In the genomic region with DNA sequence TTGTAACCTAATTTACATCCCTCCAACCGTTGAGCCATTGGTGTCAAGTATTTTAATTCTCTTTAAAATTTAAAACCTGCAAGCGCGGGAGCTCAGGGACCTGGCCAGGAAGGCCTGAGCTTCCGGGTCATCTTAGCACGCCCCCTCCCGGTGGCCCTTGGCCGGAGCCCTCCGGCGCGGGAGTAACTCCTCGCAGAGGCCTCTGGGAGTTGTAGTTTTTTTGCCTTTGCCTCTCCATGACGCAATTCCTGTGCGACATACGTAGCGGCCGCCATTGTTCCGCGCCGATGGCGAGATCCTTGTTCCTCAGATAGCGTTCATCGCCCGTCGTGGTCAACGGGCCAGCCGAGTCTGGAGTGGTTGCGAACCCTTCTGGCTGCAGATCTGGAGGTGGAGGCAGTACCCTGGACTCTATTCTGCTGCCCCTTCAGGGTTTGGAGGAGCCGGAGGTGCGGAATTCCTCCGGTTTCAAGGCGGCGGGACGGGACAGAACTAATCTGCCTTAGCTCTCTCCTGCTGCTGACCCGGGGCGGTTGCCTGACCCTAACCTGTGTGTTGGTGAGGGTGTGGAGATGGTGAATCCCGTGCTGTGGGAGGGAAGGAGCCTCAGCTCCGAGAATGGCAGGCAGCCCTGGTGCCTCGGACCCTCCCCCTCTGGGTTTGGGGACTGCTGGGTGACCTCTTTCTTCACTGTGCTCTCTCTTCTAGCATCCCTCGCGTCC, we compare ENCODE assay signal across 8 cellular contexts. TPM values are rescaled to one million over a fixed set of nuclear protein-coding genes. Genes with fewer than 3 reads are reported as not detected.
A peak's percentile ranks its signal among the peaks of the same experiment; 100 is the strongest.
DNase-seq lines count a peak whose midpoint lies in the region; ATAC-seq and TF ChIP-seq lines count a peak whose summit lies in the region.

A gene (plus strand): TSS at position 258 of the 722 bp plus-strand sequence. CDS start 503 bp downstream, outside the sequence.

- TF ChIP-seq POLR2A in uterus (IDR thresholded peaks at IDR 0.05): peak in 1 of 2 donors; percentile 27

- ATAC-seq in HG02852 (IDR thresholded peaks at IDR 0.05; ENCODE audit: unreplicated experiment): peak; percentile 98

- in situ Hi-C loops in GM13976 (cut with MboI; ENCODE audit: low sequenced_read_pairs, unreplicated experiment): no loop called here

- H3K4me3 ChIP-seq in right atrium auricular region (peak within 1 kb of the TSS; percentile 84 to 88), uterus (peak within 1 kb of the TSS; percentile 50 to 63)

- TF ChIP-seq CTCF in GM13976 (IDR thresholded peaks at IDR 0.05; ENCODE audit: borderline replicate concordance, control extremely low read depth, extremely low read depth, insufficient read depth, missing control alignments) (peak; percentile 82), right atrium auricular region (IDR thresholded peaks at IDR 0.05) (peak; percentile 44 to 86), uterus (IDR thresholded peaks at IDR 0.05) (peak; percentile 50 to 71 (median 62))

- H3K4me1 ChIP-seq in right atrium auricular region (peaks cover 0 to 9% of the 10 kb centered on the region in 2 donors), uterus (no peaks in the 10 kb centered on the region)

- intact Hi-C loops in uterus (cut with DNase I; ENCODE audit: low total_unique reads): no loop called here

- H3K36me3 ChIP-seq in right atrium auricular region (peaks cover 35% of the 10 kb centered on the region), uterus (no peaks in the 10 kb centered on the region)

- peaks cover 6 to 50% of the 10 kb centered on the region in 2 donors for H3K9me3 ChIP-seq in right atrium auricular region
- H3K9me3 ChIP-seq in uterus: peaks cover 0 to 14% of the 10 kb centered on the region in 2 donors

- DNase-seq in GM13976 (ENCODE audit: low spot score) (peak; percentile 96), NCI-H146 (lab: John Stamatoyannopoulos, UW) (peak; percentile 91), T-helper 2 cell (peak; percentile 54 to 93 (median 77)), anterior cingulate cortex (lab: John Stamatoyannopoulos, UW) (peak in 57 of 58 donors; percentile 29 to 90 (median 79)), right atrium auricular region (ENCODE audit: low spot score) (peak; percentile 91), pulmonary artery endothelial cell (ENCODE audit: low read depth, low spot score) (peak; percentile 78), uterus (peak; percentile 84 to 86)

- H3K27me3 ChIP-seq in right atrium auricular region: no peaks in the 10 kb centered on the region
- H3K27me3 ChIP-seq in uterus: no peaks in the 10 kb centered on the region

- H3K27ac ChIP-seq in right atrium auricular region (peak within 1 kb of the TSS; percentile 57 to 79), uterus (peak within 1 kb of the TSS; percentile 1 to 55)

RNA-seq across cellular contexts. Expression of the gene that starts here (rescaled TPM):
- total RNA-seq in right atrium auricular region (10 to 100 TPM in 1 of 2 donors, 1 to 10 TPM in 1; 6.5 to 10.6 TPM), pulmonary artery endothelial cell (27.8 and 62.3 TPM in 2 replicates), uterus (10 to 100 TPM in 3 of 4 donors, 1 to 10 TPM in 1; 2.1 to 80.9 (median 23.8) TPM)

Comparison
In these comparisons a context has a peak if more than half of its experiments do, and no peak if none do; other contexts are left out.
1. Peak in every context shown above with its lines: DNase-seq, ATAC-seq, H3K4me3 ChIP-seq and H3K27ac ChIP-seq.